ENCODE assay signal across 2 cellular contexts in genomic region chr3:72702997-72703396, GRCh38.
TF ChIP-seq lines count a peak whose summit lies in the region.

No MANE protein-coding gene starts in this region.

TF ChIP-seq in HepG2, 621 proteins besides CTCF, POLR2A, EP300 and RAD21:
- TF ChIP-seq ATAD3A (CRISPR knock-in tag; IDR thresholded peaks at IDR 0.05) (no peak), IRF9 (CRISPR knock-in tag; IDR thresholded peaks at IDR 0.05; ENCODE audit: borderline replicate concordance) (no peak), ZNF629 (CRISPR knock-in tag; conservative IDR thresholded peaks at IDR 0.05) (peak; percentile 80)

TF ChIP-seq in GM12878, 131 proteins besides CTCF, POLR2A, EP300 and RAD21:
- TF ChIP-seq NRF1 (conservative IDR thresholded peaks at IDR 0.05; ENCODE audit: low read depth, low read length) = no peak
- no peak for TF ChIP-seq USF2 (IDR thresholded peaks at IDR 0.05; ENCODE audit: borderline replicate concordance, low read depth, low read length)
- peak; percentile 43; the same call in 1 of the 2 replicates for TF ChIP-seq RUNX3 (IDR thresholded peaks at IDR 0.05; ENCODE audit: low read length)
- peak; percentile 93; the same call in 2 of the 3 replicates for TF ChIP-seq POU2F2 (IDR thresholded peaks at IDR 0.05; ENCODE audit: borderline replicate concordance, low read depth, low read length)
